Comparison of ENCODE assay signal across 9 cellular contexts in the genomic region with DNA sequence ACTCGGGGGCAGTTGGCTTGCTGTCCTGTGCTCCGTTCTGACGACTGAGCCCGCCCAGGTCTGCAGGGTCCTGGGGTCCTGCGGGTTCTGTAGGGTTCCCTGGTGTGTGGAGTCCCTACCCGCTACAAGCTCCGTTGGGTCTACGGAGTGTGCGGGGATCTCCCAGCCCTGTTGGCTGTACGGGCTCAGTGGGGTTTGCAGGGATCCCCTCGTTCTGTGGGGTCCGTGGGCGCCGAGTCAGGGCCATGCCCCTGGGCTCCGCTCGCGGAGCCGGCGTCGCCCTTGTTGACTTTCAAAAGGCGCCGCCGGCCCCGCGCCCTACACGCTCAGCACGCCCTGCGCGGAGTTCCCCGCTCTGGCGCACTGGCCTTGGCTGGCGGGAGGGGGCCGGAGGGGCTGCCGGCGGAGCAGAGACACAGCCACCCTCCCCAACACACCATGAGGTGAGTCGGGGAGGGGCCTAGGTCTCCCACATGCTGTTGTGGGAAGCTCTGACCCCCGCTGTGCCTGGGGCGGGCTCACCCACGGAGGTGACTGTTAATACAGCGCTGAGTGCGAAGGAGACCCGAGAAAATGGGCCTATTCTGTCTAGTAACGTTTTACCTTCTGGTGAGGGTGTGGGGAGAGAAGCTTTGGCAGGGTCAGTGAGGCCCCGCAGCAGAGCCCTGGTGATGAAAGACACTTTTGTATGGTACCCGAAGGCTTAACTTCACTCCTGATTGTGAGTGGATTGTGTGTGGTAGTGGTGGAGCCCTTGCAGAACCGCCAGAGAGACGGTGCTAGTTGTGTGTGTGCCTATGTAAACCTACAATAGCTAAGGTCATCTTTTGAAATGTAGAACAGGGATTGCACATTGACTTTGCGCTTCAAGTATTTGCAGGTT. TPM values are rescaled to one million over a fixed set of nuclear protein-coding genes. Genes with fewer than 3 reads are reported as not detected.
A peak's percentile ranks its signal among the peaks of the same experiment; 100 is the strongest.
DNase-seq lines count a peak whose midpoint lies in the region; ATAC-seq and TF ChIP-seq lines count a peak whose summit lies in the region.
"Had no signal": no experiment of that assay in that cellular context is flagged by ENCODE, and none has a peak within 500 bp of the region (broad histone marks: within the 10 kb centered on the region; RNA-seq: fewer than 3 reads in every experiment).

No MANE protein-coding gene starts in this region.

- H3K4me1 ChIP-seq in neuron (ENCODE audit: insufficient read depth, low read length) (peaks cover 17% of the 10 kb centered on the region), stomach (peaks cover 21 to 69% (median 41%) of the 10 kb centered on the region in 4 donors)

- no peak for TF ChIP-seq POLR2A in stomach (IDR thresholded peaks at IDR 0.05)

- ATAC-seq in GM21576 (IDR thresholded peaks at IDR 0.05; ENCODE audit: unreplicated experiment): peak; percentile 61

- H3K27me3 ChIP-seq in neuron (ENCODE audit: insufficient read depth, low read length): no peaks in the 10 kb centered on the region
- no peaks in the 10 kb centered on the region for H3K27me3 ChIP-seq in stomach

- DNase-seq in DMS114 treated with DMSO at 0.1 percent for 48 hours (lab: John Stamatoyannopoulos, UW; ENCODE audit: unreplicated experiment): peak; percentile 11
- peak; percentile 90 for DNase-seq in NAMALWA (ENCODE audit: low spot score)
- peak; percentile 6 to 30 for DNase-seq in activated T-helper 1 cell treated with anti-CD3 and anti-CD28 coated beads, Interleukin-2, amount 50 U/mL, for 16 hours (ENCODE audit: low read depth in 1 of 2, low spot score in 1 of 2)
- peak; percentile 57 for DNase-seq in fibroblast of villous mesenchyme (ENCODE audit: low read depth)
- peak; percentile 63 for DNase-seq in stomach
- DNase-seq in OCI-M2 (lab: John Stamatoyannopoulos, UW; ENCODE audit: unreplicated experiment): no peak

- no peak for TF ChIP-seq EP300 in stomach (IDR thresholded peaks at IDR 0.05)

- 5 to 11% (median 7%) methylated on average over 25 to 48 of the region's 48 CpGs for WGBS in stomach, 5 donors

- no peak for TF ChIP-seq CTCF in fibroblast of villous mesenchyme (IDR thresholded peaks at IDR 0.05; ENCODE audit: insufficient read depth, low read depth, low read length)
- no peak for TF ChIP-seq CTCF in stomach (IDR thresholded peaks at IDR 0.05)

- H3K27ac ChIP-seq in stomach: peak overlapping the region; percentile 24 to 69 (median 63)
- H3K27ac ChIP-seq: KMS-11 had no signal

- H3K4me3 ChIP-seq in fibroblast of villous mesenchyme (ENCODE audit: low read depth, low read length) (peak overlapping the region; percentile 66), neuron (ENCODE audit: low read length) (peak overlapping the region; percentile 81), stomach (peak overlapping the region; percentile 44 to 56 (median 51))

- H3K9me3 ChIP-seq in neuron (ENCODE audit: low read length) (no peaks in the 10 kb centered on the region), stomach (no peaks in the 10 kb centered on the region)

- intact Hi-C loops in stomach (cut with DNase I; ENCODE audit: low total_unique reads): no loop called here

- H2AFZ ChIP-seq in neuron (ENCODE audit: low read depth, low read length): peak overlapping the region; percentile 74

- H3K36me3 ChIP-seq in neuron (ENCODE audit: insufficient read depth, low read length): no peaks in the 10 kb centered on the region
- H3K36me3 ChIP-seq in stomach: no peaks in the 10 kb centered on the region

RNA-seq across cellular contexts. Expression of gene TASOR2, which starts 8.1 kb away (rescaled TPM):
- total RNA-seq in fibroblast of villous mesenchyme: 86.3 and 122 TPM in 2 replicates
- 100 to 1,000 TPM in 2 of 5 donors, 10 to 100 TPM in 3; 14.5 to 362 (median 88.4) TPM for total RNA-seq in stomach
- 1 to 10 TPM; 6.0 to 8.2 (median 6.0) TPM for polyA plus RNA-seq in stomach

RNA-seq across cellular contexts. Expression of gene ASB13, which starts 26.3 kb away (rescaled TPM):
- total RNA-seq in fibroblast of villous mesenchyme: 9.1 and 15.1 TPM in 2 replicates
- 10 to 100 TPM in 4 of 5 donors, under 1 TPM in 1; 0.89 to 15.6 (median 14.1) TPM for total RNA-seq in stomach
- 10 to 100 TPM; 21.2 to 27.5 (median 25.1) TPM for polyA plus RNA-seq in stomach
